ENCODE assay signal across 8 cellular contexts in genomic region chr1:99707535-99708142, GRCh38. TPM values are rescaled to one million over a fixed set of nuclear protein-coding genes. Genes with fewer than 3 reads are reported as not detected.
A peak's percentile ranks its signal among the peaks of the same experiment; 100 is the strongest.
DNase-seq lines count a peak whose midpoint lies in the region; ATAC-seq and TF ChIP-seq lines count a peak whose summit lies in the region.

No MANE protein-coding gene starts in this region.

- H3K9ac ChIP-seq in liver (ENCODE audit: low read depth in 1 of 2, low read length in 2 of 2), result no peak overlapping the region

- WGBS in liver, result 26% methylated on average over 4 of the region's 4 CpGs

- CTCF ChIA-PET in activated B cell treated with CpG ODN at 0.5 μM for 24 hours (lab: Charles Lee), result interaction anchor here (1.2 to 1.5 kb wide), 2 partner anchors 527 to 958 kb away, joined by 3 to 4 read pairs; no protein-coding TSS in a partner anchor

- TF ChIP-seq RAD21 in liver (IDR thresholded peaks at IDR 0.05), result peak; percentile 94 to 95

- no peak overlapping the region for H3K27ac ChIP-seq in liver (ENCODE audit: low read depth in 1 of 2, low read length in 2 of 2)

- no peaks in the 10 kb centered on the region for H3K27me3 ChIP-seq in liver (ENCODE audit: control insufficient read depth in 4 of 4, insufficient read depth in 4 of 4, low read length in 3 of 4)

- H3K9me3 ChIP-seq in liver (ENCODE audit: control insufficient read depth in 4 of 4, low read length in 3 of 4), result no peaks in the 10 kb centered on the region

- peaks cover 7 to 58% (median 40%) of the 10 kb centered on the region in 4 donors for H3K36me3 ChIP-seq in liver (ENCODE audit: control insufficient read depth in 4 of 4, insufficient read depth in 3 of 4, low read depth in 1 of 4, low read length in 3 of 4)

- ATAC-seq in GM18520 (IDR thresholded peaks at IDR 0.05; ENCODE audit: unreplicated experiment), result peak; percentile 56
- ATAC-seq in HG03108 (IDR thresholded peaks at IDR 0.05; ENCODE audit: unreplicated experiment), result peak; percentile 81
- peak; percentile 34 for ATAC-seq in activated B cell treated with CpG ODN at 0.5 μM for 24 hours (ENCODE audit: low read depth)

- H3K4me1 Mint-ChIP-seq in activated B cell treated with CpG ODN at 0.5 μM for 24 hours (peaks cover 4% of the 10 kb centered on the region), chondrocyte (ENCODE audit: low read depth) (peaks cover 5% of the 10 kb centered on the region)

- no peaks in the 10 kb centered on the region for H3K36me3 Mint-ChIP-seq in activated B cell treated with CpG ODN at 0.5 μM for 24 hours (ENCODE audit: low read depth)
- H3K36me3 Mint-ChIP-seq in chondrocyte (ENCODE audit: low read depth), result no peaks in the 10 kb centered on the region

- H3K27ac Mint-ChIP-seq in activated B cell treated with CpG ODN at 0.5 μM for 24 hours, result no peak overlapping the region
- no peak overlapping the region for H3K27ac Mint-ChIP-seq in chondrocyte (ENCODE audit: unreplicated experiment)

- H3K9me3 Mint-ChIP-seq in activated B cell treated with CpG ODN at 0.5 μM for 24 hours, result no peaks in the 10 kb centered on the region
- H3K9me3 Mint-ChIP-seq in chondrocyte (ENCODE audit: low read depth), result no peaks in the 10 kb centered on the region

- H3K27me3 Mint-ChIP-seq in activated B cell treated with CpG ODN at 0.5 μM for 24 hours (no peaks in the 10 kb centered on the region), chondrocyte (ENCODE audit: low read depth) (no peaks in the 10 kb centered on the region)

- H3K4me3 ChIP-seq in AG10803 (ENCODE audit: low read length) (no peak overlapping the region), liver (ENCODE audit: low read depth in 1 of 3, low read length in 3 of 3) (no peak overlapping the region)

- TF ChIP-seq CTCF in AG10803 (conservative IDR thresholded peaks at IDR 0.05; ENCODE audit: low read length) (peak; percentile 94), activated B cell treated with CpG ODN at 0.5 μM for 24 hours (IDR thresholded peaks at IDR 0.05) (peak; percentile 7), chondrocyte (IDR thresholded peaks at IDR 0.05) (peak; percentile 98), liver (IDR thresholded peaks at IDR 0.05; ENCODE audit: low read depth, low read length, missing input control) (peak; percentile 89)

- DNase-seq in AG10803 (ENCODE audit: low read depth) (peak; percentile 62), NCI-H2171 treated with DMSO at 0.1 percent for 48 hours (lab: John Stamatoyannopoulos, UW) (peak; percentile 78), activated B cell treated with CpG ODN at 0.5 μM for 24 hours (no peak), chondrocyte (ENCODE audit: low spot score) (no peak)
- peak; percentile 16 to 25 for DNase-seq in stimulated activated CD8-positive, alpha-beta memory T cell treated with anti-CD3 and anti-CD28 coated beads, Interleukin-15, amount 100 ng/mL, for 48 hours (ENCODE audit: low read depth in 2 of 2)

- intact Hi-C loops in activated B cell treated with CpG ODN at 0.5 μM for 24 hours (cut with micrococcal nuclease), result loop anchor here (1.0 kb wide), 1 partner anchor 914 kb away; no protein-coding TSS in a partner anchor

- H3K4me3 Mint-ChIP-seq in activated B cell treated with CpG ODN at 0.5 μM for 24 hours (no peak overlapping the region), chondrocyte (ENCODE audit: unreplicated experiment) (no peak overlapping the region)

- H3K4me1 ChIP-seq in liver (ENCODE audit: control insufficient read depth in 4 of 4, insufficient read depth in 4 of 4, low read length in 3 of 4), result no peaks in the 10 kb centered on the region

- POLR2A ChIA-PET in activated B cell treated with CpG ODN at 0.5 μM for 24 hours (lab: Charles Lee), result no interaction called here

TF ChIP-seq in liver, 16 proteins besides CTCF, POLR2A, EP300 and RAD21:
- TF ChIP-seq ZBTB33 (IDR thresholded peaks at IDR 0.05) (no peak), TAF1 (conservative IDR thresholded peaks at IDR 0.05) (no peak), REST (IDR thresholded peaks at IDR 0.05) (no peak), MAX (IDR thresholded peaks at IDR 0.05) (no peak), YY1 (IDR thresholded peaks at IDR 0.05) (no peak), GABPA (IDR thresholded peaks at IDR 0.05 in 1 of 2, conservative IDR thresholded peaks at IDR 0.05 in 1 of 2) (no peak), ATF3 (IDR thresholded peaks at IDR 0.05) (no peak), JUND (IDR thresholded peaks at IDR 0.05) (no peak), RXRA (IDR thresholded peaks at IDR 0.05) (no peak), NR2F2 (IDR thresholded peaks at IDR 0.05) (no peak), SP1 (IDR thresholded peaks at IDR 0.05) (no peak)

RNA-seq across cellular contexts. Expression of gene FRRS1, which starts 58.8 kb away (rescaled TPM):
- total RNA-seq in activated B cell treated with CpG ODN at 0.5 μM for 24 hours (1.1 and 1.2 TPM in 2 replicates), chondrocyte (2.0 to 5.2 TPM (median 2.2 TPM) in 3 replicates), liver (10 to 100 TPM; 49.2 to 87.4 TPM)
- 10 to 100 TPM in 1 of 2 donors, 1 to 10 TPM in 1; 2.7 to 11.5 TPM for polyA plus RNA-seq in liver

Comparison
In these comparisons a context has a peak if more than half of its experiments do, and no peak if none do; other contexts are left out.
1. DNase-seq: peak in AG10803 (single experiment), NCI-H2171 treated with DMSO at 0.1 percent for 48 hours (single experiment) and stimulated activated CD8-positive, alpha-beta memory T cell treated with anti-CD3 and anti-CD28 coated beads, Interleukin-15, amount 100 ng/mL, for 48 hours (2 of 2); none in activated B cell treated with CpG ODN at 0.5 μM for 24 hours (single experiment) and chondrocyte (single experiment).
2. CTCF ChIP-seq: peak in every context shown above with its lines; median percentile 98 in chondrocyte; 94 in AG10803; 89 in liver; 7 in activated B cell treated with CpG ODN at 0.5 μM for 24 hours.
3. Peak in every context shown above with its lines, with median percentiles within 50 percentile points of each other: ATAC-seq.